Comparison of ENCODE assay signal across 28 cellular contexts in the genomic region with DNA sequence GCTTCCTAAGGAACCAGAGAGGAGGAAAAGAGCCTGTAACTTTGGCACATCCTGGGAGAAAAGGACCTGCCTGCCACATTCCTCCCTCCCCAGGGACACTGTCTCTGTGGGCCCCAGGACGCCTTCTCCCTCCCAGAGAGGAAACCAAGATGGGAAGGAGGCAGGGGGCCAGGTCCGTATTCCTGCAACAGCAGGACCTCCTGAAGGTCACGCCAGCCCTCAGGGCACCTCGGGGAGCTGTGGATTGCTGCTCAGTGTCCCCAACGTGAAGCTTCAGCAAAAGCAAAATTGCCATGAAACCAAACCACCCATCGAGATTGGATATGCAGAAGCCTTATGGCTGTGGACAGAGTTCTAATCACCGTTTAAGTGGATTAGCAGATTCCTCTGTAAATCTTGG.
"Had no signal": no experiment of that assay in that cellular context is flagged by ENCODE, and none has a peak within 500 bp of the region (broad histone marks: within the 10 kb centered on the region; RNA-seq: fewer than 3 reads in every experiment).

No MANE protein-coding gene starts in this region.

- ATAC-seq: esophagus mucosa; gastrocnemius medialis; lower lobe of right lung; naive thymus-derived CD8-positive, alpha-beta T cell; sciatic nerve; stimulated activated naive CD8-positive, alpha-beta T cell treated with anti-CD3 and anti-CD28 coated beads, Interleukin-15, amount 100 ng/mL, for 72 hours; upper lobe of right lung had no signal

- DNase-seq: cortex of kidney; effector CD4-positive, alpha-beta T cell; foreskin fibroblast; gastrocnemius medialis; left cardiac atrium; left ventricle myocardium inferior; lower lobe of right lung; naive thymus-derived CD8-positive, alpha-beta T cell; stimulated activated CD4-positive, alpha-beta T cell treated with anti-CD3 and anti-CD28 coated beads, Interleukin-12 subunit alpha, Interleukin-12 subunit beta, amount 100 ng/mL, for 4 hours; stimulated activated CD4-positive, alpha-beta T cell treated with anti-CD3 and anti-CD28 coated beads, Interleukin-1b, Interleukin-23, amount 100 ng/mL, for 48 hours; stimulated activated CD4-positive, alpha-beta T cell treated with anti-CD3 and anti-CD28 coated beads, Interleukin-4, amount 100 ng/mL, for 1 hour; stimulated activated CD8-positive, alpha-beta memory T cell treated with anti-CD3 and anti-CD28 coated beads, Interleukin-4, amount 100 ng/mL, for 48 hours; stimulated activated naive CD4-positive, alpha-beta T cell; stimulated activated naive CD8-positive, alpha-beta T cell treated with anti-CD3 and anti-CD28 coated beads, Interleukin-15, amount 100 ng/mL, for 72 hours; transverse colon; upper lobe of right lung; uterus had no signal

- H3K4me1 ChIP-seq: gastrocnemius medialis, heart left ventricle, left ventricle myocardium inferior, lower lobe of right lung, parathyroid adenoma, prostate gland, right atrium auricular region, suprapubic skin, transverse colon, upper lobe of right lung, uterus had no signal

- H3K4me3 ChIP-seq: gastrocnemius medialis, heart left ventricle, hepatocyte, left ventricle myocardium inferior, lower lobe of right lung, prostate gland, right atrium auricular region, smooth muscle cell, suprapubic skin, transverse colon, upper lobe of right lung, uterus had no signal

- H3K9ac ChIP-seq: parathyroid adenoma had no signal

- H3K27ac ChIP-seq: epithelial cell of prostate, gastrocnemius medialis, heart left ventricle, hepatocyte, left ventricle myocardium inferior, lower lobe of right lung, parathyroid adenoma, prostate gland, right atrium auricular region, suprapubic skin, transverse colon, upper lobe of right lung, uterus had no signal

- H3K9me3 ChIP-seq: prostate gland had no signal

- H3K4me3 Mint-ChIP-seq: naive thymus-derived CD8-positive, alpha-beta T cell; neural crest cell; stimulated activated naive CD8-positive, alpha-beta T cell treated with anti-CD3 and anti-CD28 coated beads, Interleukin-15, amount 100 ng/mL, for 72 hours had no signal

- H3K36me3 ChIP-seq: gastrocnemius medialis, heart left ventricle, left ventricle myocardium inferior, lower lobe of right lung, prostate gland, right atrium auricular region, suprapubic skin, upper lobe of right lung, uterus had no signal

- H3K27ac Mint-ChIP-seq: naive thymus-derived CD8-positive, alpha-beta T cell had no signal

- H3K27me3 ChIP-seq: hepatocyte, right atrium auricular region, suprapubic skin, transverse colon, upper lobe of right lung, uterus had no signal

- H3K4me1 Mint-ChIP-seq: naive thymus-derived CD8-positive, alpha-beta T cell; neural crest cell; stimulated activated naive CD8-positive, alpha-beta T cell treated with anti-CD3 and anti-CD28 coated beads, Interleukin-15, amount 100 ng/mL, for 72 hours had no signal
